ENCODE assay signal across 8 cellular contexts in the genomic region with DNA sequence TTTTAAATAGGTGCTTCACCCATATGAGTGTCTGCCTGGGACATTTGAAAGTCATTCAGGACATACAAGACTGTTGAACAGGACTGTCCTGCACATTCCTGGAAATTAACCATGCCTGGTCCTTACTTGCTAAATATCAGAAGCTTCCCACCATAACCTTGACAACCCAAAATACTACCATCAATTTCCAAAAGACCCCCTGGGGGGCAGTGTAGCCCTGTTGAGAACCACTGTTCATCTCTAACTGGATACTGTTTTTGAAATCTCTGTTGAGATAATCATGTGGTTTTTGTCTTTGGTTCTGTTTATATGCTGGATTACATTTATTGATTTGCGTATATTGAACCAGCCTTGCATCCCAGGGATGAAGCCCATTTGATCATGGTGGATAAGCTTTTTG.
DNase-seq lines count a peak whose midpoint lies in the region; ATAC-seq, FAIRE-seq and TF ChIP-seq lines count a peak whose summit lies in the region.
"Not testable (repeated sequence)": the region's sequence is repeated elsewhere in the genome, so short reads cannot be mapped to it uniquely, and the experiment has no call there.

No MANE protein-coding gene starts in this region.

- H3K27ac ChIP-seq in GM12878 (ENCODE audit: control insufficient read depth, insufficient read depth); HepG2 (ENCODE audit: extremely low read length, insufficient read depth, low read length): not testable (repeated sequence)

- H3K4me2 ChIP-seq in GM12878 (ENCODE audit: control insufficient read depth, insufficient read depth); HepG2 (ENCODE audit: low read depth, low read length): not testable (repeated sequence)

- CTCF ChIA-PET in GM12878 (lab: Yijun Ruan, JAX): not testable (repeated sequence)
- CTCF ChIA-PET in HepG2 (lab: Yijun Ruan, JAX; ENCODE audit: low intra/inter-chr PET ratio, low total read pairs): interaction anchor here (1.7 kb wide), 1 partner anchor 21 kb away, joined by 4 read pairs; no protein-coding TSS in a partner anchor

- RAD21 ChIA-PET in GM12878 (lab: Charles Lee; ENCODE audit: unreplicated experiment): not testable (repeated sequence)

- FAIRE-seq in GM12878 (lab: Jason Lieb, UNC); HepG2 (lab: Jason Lieb, UNC): not testable (repeated sequence)

- H3K79me2 ChIP-seq in GM12878 (ENCODE audit: control insufficient read depth, insufficient read depth, low read length); HepG2 (ENCODE audit: insufficient read depth, low read length): not testable (repeated sequence)

- in situ Hi-C loops in SK-MEL-5 (cut with HindIII; ENCODE audit: low pct_unique_long_range_greater_than_20kb, low sequenced_read_pairs); GM12878 (cut with MboI); HepG2 (cut with HindIII; ENCODE audit: extremely low pct_ligation_motif_present, low pct_unique_long_range_greater_than_20kb): not testable (repeated sequence)

- TF ChIP-seq CTCF in AG09309 (IDR thresholded peaks at IDR 0.05; ENCODE audit: control insufficient read depth, insufficient read depth, low read depth, low read length, missing control alignments): peak; percentile 34
- TF ChIP-seq CTCF in GM12872 (IDR thresholded peaks at IDR 0.05; ENCODE audit: insufficient read depth, low read depth, low read length): peak; percentile 55
- TF ChIP-seq CTCF in NB4 (IDR thresholded peaks at IDR 0.05; ENCODE audit: low read depth, low read length): not testable (repeated sequence)
- TF ChIP-seq CTCF in GM12878 (IDR thresholded peaks at IDR 0.05 in 2 of 3, conservative IDR thresholded peaks at IDR 0.05 in 1 of 3; ENCODE audit: control insufficient read depth in 2 of 3, extremely low read depth in 1 of 3, insufficient read depth in 1 of 3, low read depth in 3 of 3, low read length in 3 of 3): peak; percentile 16 to 26 (median 21); a peak in 3 of 6 replicates
- TF ChIP-seq CTCF in fibroblast of mammary gland (conservative IDR thresholded peaks at IDR 0.05; ENCODE audit: control insufficient read depth, insufficient read depth, low read depth, low read length): peak; percentile 19
- peak; percentile 40; the same call in 1 of the 2 replicates for TF ChIP-seq CTCF in HepG2 (CRISPR knock-in tag; IDR thresholded peaks at IDR 0.05)

- peak; percentile 52; the same call in 1 of the 3 replicates for ATAC-seq in GM12878
- peak; percentile 54; the same call in 1 of the 3 replicates for ATAC-seq in HepG2

- not testable (repeated sequence) for H3K9me3 ChIP-seq in GM12878 (replicated peaks; ENCODE audit: control insufficient read depth, insufficient read depth, low read length); HepG2 (ENCODE audit: low read length)

- TF ChIP-seq RAD21 in GM12878 (IDR thresholded peaks at IDR 0.05; ENCODE audit: insufficient read depth, low read depth, low read length): peak; percentile 41
- TF ChIP-seq RAD21 in HepG2 (CRISPR knock-in tag; IDR thresholded peaks at IDR 0.05): not testable (repeated sequence)

- no CpG with 5 or more reads among the region's 1 CpG for WGBS in GM12878 (ENCODE audit: insufficient coverage, insufficient replicate concordance, low lambda C conversion rate, missing lambda C conversion rate)
- WGBS in HepG2 (ENCODE audit: low lambda C conversion rate): 91% methylated on average over 1 of the region's 1 CpG

- TF ChIP-seq EP300 in GM12878 (IDR thresholded peaks at IDR 0.05; ENCODE audit: borderline replicate concordance in 1 of 2, control insufficient read depth in 1 of 2, low read depth in 2 of 2, low read length in 2 of 2); HepG2 (IDR thresholded peaks at IDR 0.05; ENCODE audit: low read depth in 2 of 2, low read length in 2 of 2); HepG2 (CRISPR knock-in tag; IDR thresholded peaks at IDR 0.05; ENCODE audit: borderline replicate concordance): not testable (repeated sequence)

- DNase-seq in AG09309 (ENCODE audit: low read depth); GM12878 (ENCODE audit: low read depth, low spot score): not testable (repeated sequence)
- DNase-seq in NB4 (ENCODE audit: low read depth): peak; percentile 7
- peak; percentile 82 for DNase-seq in SK-MEL-5 (ENCODE audit: low read depth, low spot score)
- peak; percentile 20 for DNase-seq in fibroblast of mammary gland (ENCODE audit: low read depth)
- peak; percentile 11 for DNase-seq in HepG2 (ENCODE audit: low spot score)
- peak; percentile 24 for DNase-seq in renal cortical epithelial cell (ENCODE audit: low read depth)

- H3K9ac ChIP-seq in GM12878 (ENCODE audit: control insufficient read depth, insufficient read depth, low read length); HepG2 (ENCODE audit: insufficient read depth, low read depth, low read length): not testable (repeated sequence)

- not testable (repeated sequence) for H3K4me1 ChIP-seq in GM12878 (ENCODE audit: control insufficient read depth, insufficient read depth, low read length); HepG2 (ENCODE audit: insufficient read depth, low read length)

- not testable (repeated sequence) for H3K4me3 ChIP-seq in AG09309 (ENCODE audit: control insufficient read depth, low read depth, low read length); NB4 (ENCODE audit: low read depth, low read length); GM12878; fibroblast of mammary gland (ENCODE audit: control insufficient read depth, low read depth, low read length); HepG2 (replicated peaks in 1 of 3; ENCODE audit: insufficient read depth in 1 of 3, low read depth in 2 of 3, low read length in 3 of 3)

- H2AFZ ChIP-seq in GM12878 (ENCODE audit: control insufficient read depth, low read depth, low read length); HepG2 (ENCODE audit: low read length): not testable (repeated sequence)

- TF ChIP-seq POLR2A in NB4 (IDR thresholded peaks at IDR 0.05; ENCODE audit: extremely low read depth, insufficient read length); GM12878 (IDR thresholded peaks at IDR 0.05; ENCODE audit: low read depth, low read length); HepG2 (IDR thresholded peaks at IDR 0.05; ENCODE audit: insufficient read depth in 1 of 2, low read depth in 2 of 2, low read length in 2 of 2): not testable (repeated sequence)

- intact Hi-C loops in GM12878 (cut with micrococcal nuclease; ENCODE audit: unreplicated experiment); HepG2 (cut with micrococcal nuclease; ENCODE audit: unreplicated experiment): not testable (repeated sequence)

- not testable (repeated sequence) for H3K27me3 ChIP-seq in GM12878 (replicated peaks in 1 of 2; ENCODE audit: control insufficient read depth in 2 of 2, insufficient read depth in 2 of 2, low read length in 1 of 2); HepG2 (ENCODE audit: control insufficient read depth in 1 of 2, insufficient read depth in 2 of 2, low read length in 2 of 2)

- H4K20me1 ChIP-seq in GM12878 (ENCODE audit: control insufficient read depth, insufficient read depth); HepG2 (ENCODE audit: insufficient read depth, low read length): not testable (repeated sequence)

- not testable (repeated sequence) for H3K36me3 ChIP-seq in GM12878 (ENCODE audit: control insufficient read depth in 2 of 2, insufficient read depth in 2 of 2, low read length in 1 of 2); HepG2 (replicated peaks in 1 of 2; ENCODE audit: control insufficient read depth in 1 of 2, insufficient read depth in 2 of 2, low read length in 2 of 2)

- SMC1A ChIA-PET in GM12878 (lab: Charles Lee; ENCODE audit: uncharacterized antibody, unreplicated experiment): not testable (repeated sequence)

- POLR2A ChIA-PET in GM12878 (lab: Charles Lee); HepG2 (lab: Yijun Ruan, JAX): not testable (repeated sequence)

- BruUV-seq in GM12878 (replicated peaks; lab: Mats Ljungman, UMichigan); HepG2 (replicated peaks; lab: Mats Ljungman, UMichigan): not testable (repeated sequence)

TF ChIP-seq in HepG2, 621 proteins besides CTCF, POLR2A, EP300 and RAD21:
- TF ChIP-seq STAG1 (CRISPR knock-in tag; IDR thresholded peaks at IDR 0.05): peak; percentile 38
